ENCODE assay signal across 8 cellular contexts in the genomic region with DNA sequence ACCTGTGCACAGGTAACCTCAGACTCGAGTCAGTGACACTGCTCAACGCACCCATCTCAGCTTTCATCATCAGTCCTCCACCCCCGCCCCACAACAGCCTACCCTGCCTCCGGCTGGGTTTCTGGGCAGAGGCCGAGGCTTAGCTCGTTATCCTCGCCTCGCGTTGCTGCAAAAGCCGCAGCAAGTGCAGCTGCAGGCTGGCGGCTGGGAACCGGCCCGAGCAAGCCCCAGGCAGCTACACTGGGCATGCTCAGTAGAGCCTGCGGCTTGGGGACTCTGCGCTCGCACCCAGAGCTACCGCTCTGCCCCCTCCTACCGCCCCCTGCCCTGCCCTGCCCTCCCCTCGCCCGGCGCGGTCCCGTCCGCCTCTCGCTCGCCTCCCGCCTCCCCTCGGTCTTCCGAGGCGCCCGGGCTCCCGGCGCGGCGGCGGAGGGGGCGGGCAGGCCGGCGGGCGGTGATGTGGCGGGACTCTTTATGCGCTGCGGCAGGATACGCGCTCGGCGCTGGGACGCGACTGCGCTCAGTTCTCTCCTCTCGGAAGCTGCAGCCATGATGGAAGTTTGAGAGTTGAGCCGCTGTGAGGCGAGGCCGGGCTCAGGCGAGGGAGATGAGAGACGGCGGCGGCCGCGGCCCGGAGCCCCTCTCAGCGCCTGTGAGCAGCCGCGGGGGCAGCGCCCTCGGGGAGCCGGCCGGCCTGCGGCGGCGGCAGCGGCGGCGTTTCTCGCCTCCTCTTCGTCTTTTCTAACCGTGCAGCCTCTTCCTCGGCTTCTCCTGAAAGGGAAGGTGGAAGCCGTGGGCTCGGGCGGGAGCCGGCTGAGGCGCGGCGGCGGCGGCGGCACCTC. TPM values are rescaled to one million over a fixed set of nuclear protein-coding genes. Genes with fewer than 3 reads are reported as not detected.
DNase-seq lines count a peak whose midpoint lies in the region; ATAC-seq and TF ChIP-seq lines count a peak whose summit lies in the region.

A gene with protein sequence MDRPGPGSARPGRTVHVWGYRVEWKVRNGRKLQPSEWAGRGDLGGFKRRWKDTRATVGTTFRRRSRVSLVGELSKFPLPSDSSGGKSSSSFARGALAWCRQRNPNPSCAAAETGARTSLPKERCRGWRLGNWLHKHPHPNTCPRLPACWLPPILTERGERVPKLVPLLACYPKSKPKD (minus strand): TSS at position 432 of the 842 bp plus-strand sequence. CDS start 1,046 bp downstream, outside the sequence.
A gene (plus strand): TSS at position 524 of the 842 bp plus-strand sequence. CDS start 845 bp downstream, outside the sequence.

- ATAC-seq in HG02642 (IDR thresholded peaks at IDR 0.05; ENCODE audit: poor library complexity, unreplicated experiment) (peak; percentile 39), psoas muscle (peak; percentile 70 to 76 (median 74))

- no peak for TF ChIP-seq CTCF in right atrium auricular region (IDR thresholded peaks at IDR 0.05)
- TF ChIP-seq CTCF in psoas muscle (IDR thresholded peaks at IDR 0.05) = no peak

- intact Hi-C loops in psoas muscle (cut with DNase I) = loop anchor here (5.0 to 10.0 kb wide), 6 partner anchors 94 to 524 kb away; no protein-coding TSS in a partner anchor

- TF ChIP-seq POLR2A in GM10847 (IDR thresholded peaks at IDR 0.05; ENCODE audit: extremely low read depth, insufficient read length) = peak; percentile 77

- H3K4me3 ChIP-seq in right atrium auricular region (peak within 1 kb of the TSS; percentile 73 to 87), psoas muscle (peak within 1 kb of the TSS; percentile 77)

- H3K9me3 ChIP-seq in right atrium auricular region (no peaks in the 10 kb centered on the region), psoas muscle (no peaks in the 10 kb centered on the region)

- H3K4me1 ChIP-seq in right atrium auricular region (peaks cover 0 to 24% of the 10 kb centered on the region in 2 donors), psoas muscle (peaks cover 4% of the 10 kb centered on the region)

- DNase-seq in NCI-H146 treated with DMSO at 0.1 percent for 48 hours (lab: John Stamatoyannopoulos, UW; ENCODE audit: unreplicated experiment) (peak; percentile 77), T-helper 2 cell (peak; percentile 66 to 95 (median 76)), right atrium auricular region (ENCODE audit: low spot score) (peak; percentile 89), psoas muscle (peak; percentile 90 to 95), ureter (ENCODE audit: low spot score) (peak; percentile 93)

- no peaks in the 10 kb centered on the region for H3K27me3 ChIP-seq in right atrium auricular region
- no peaks in the 10 kb centered on the region for H3K27me3 ChIP-seq in psoas muscle (ENCODE audit: insufficient read depth in 3 of 3, low read length in 2 of 3)

- H3K27ac ChIP-seq in angular gyrus (ENCODE audit: low read depth, low read length) = peak within 1 kb of the TSS; percentile 96
- peak within 1 kb of the TSS; percentile 97 for H3K27ac ChIP-seq in right atrium auricular region
- peak within 1 kb of the TSS; percentile 94 for H3K27ac ChIP-seq in psoas muscle

- H3K36me3 ChIP-seq in right atrium auricular region (no peaks in the 10 kb centered on the region), psoas muscle (ENCODE audit: insufficient read depth in 1 of 2, low read depth in 1 of 2) (no peaks in the 10 kb centered on the region)

- WGBS in psoas muscle, 3 donors = 0 to 1% (median 1%) methylated on average over 50 to 86 of the region's 88 CpGs

RNA-seq across cellular contexts. Expression of the first gene that starts in this region (rescaled TPM):
- under 1 TPM; 0.28 to 0.56 TPM for total RNA-seq in right atrium auricular region
- under 1 TPM; 0.22 to 0.43 (median 0.35) TPM for total RNA-seq in psoas muscle
- polyA plus RNA-seq in psoas muscle = under 1 TPM; 0.07 to 0.96 (median 0.14) TPM
- total RNA-seq in ureter = 2.1 TPM

RNA-seq across cellular contexts. Expression of the second gene that starts in this region (rescaled TPM):
- total RNA-seq in right atrium auricular region = 10 to 100 TPM; 46.5 to 55.9 TPM
- total RNA-seq in psoas muscle = 10 to 100 TPM; 29.8 to 51.9 (median 42.4) TPM
- polyA plus RNA-seq in psoas muscle = 10 to 100 TPM; 13.7 to 28.3 (median 14.6) TPM
- total RNA-seq in ureter = 159 TPM

Comparison
In these comparisons a context has a peak if more than half of its experiments do, and no peak if none do; other contexts are left out.
1. Peak in every context shown above with its lines: DNase-seq, ATAC-seq, H3K4me3 ChIP-seq and H3K27ac ChIP-seq.